In the genomic region with DNA sequence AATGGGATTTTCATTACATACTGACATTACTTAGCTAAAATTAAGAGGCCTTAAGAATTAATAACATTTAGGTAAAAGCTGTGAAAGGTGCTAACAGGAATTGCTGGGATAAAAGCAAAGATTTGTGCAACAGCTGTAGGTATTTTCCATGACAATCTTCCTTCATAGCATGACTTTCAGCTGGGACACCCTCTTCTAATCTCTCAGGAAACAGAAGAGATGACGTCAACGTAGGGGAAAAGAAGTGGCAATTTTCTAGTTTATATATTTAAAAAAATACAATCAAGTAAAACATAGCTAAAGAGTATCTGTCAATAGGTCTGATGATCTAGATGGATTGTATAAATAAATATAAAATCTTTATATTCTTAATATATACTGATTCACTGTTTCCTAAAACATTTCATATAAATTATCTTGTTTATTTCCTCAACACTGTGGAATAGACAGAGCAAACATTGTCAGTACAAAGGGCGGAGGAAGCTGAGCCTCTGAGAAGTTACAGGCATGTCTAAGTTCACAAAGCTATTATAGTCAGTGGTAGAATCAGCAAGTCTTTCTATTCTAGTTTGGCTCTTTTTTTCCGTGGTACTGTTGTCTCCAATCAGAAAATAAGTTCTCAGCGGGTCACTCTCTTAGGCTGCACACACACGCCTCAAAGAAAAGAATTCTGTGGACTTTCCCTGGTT, we compare ENCODE assay signal across 9 cellular contexts.
"Had no signal": no experiment of that assay in that cellular context is flagged by ENCODE, and none has a peak within 500 bp of the region (broad histone marks: within the 10 kb centered on the region; RNA-seq: fewer than 3 reads in every experiment).

No MANE protein-coding gene starts in this region.

- DNase-seq: activated naive CD4-positive, alpha-beta T cell treated with anti-CD3 and anti-CD28 coated beads, Interleukin-2, amount 50 U/mL, for 16 hours; adrenal gland; foreskin fibroblast; heart left ventricle; islet precursor cell; left lung; mesenchymal stem cell; T-helper 17 cell had no signal

- H3K27ac ChIP-seq: adrenal gland, esophagus muscularis mucosa, heart left ventricle, left lung had no signal

- H3K9me3 ChIP-seq: adrenal gland, esophagus muscularis mucosa, heart left ventricle, left lung had no signal

- ATAC-seq: left lung, T-helper 17 cell had no signal

- H3K4me1 ChIP-seq: adrenal gland, esophagus muscularis mucosa, heart left ventricle, left lung had no signal

- H3K36me3 ChIP-seq: adrenal gland, esophagus muscularis mucosa, heart left ventricle, left lung had no signal

- H3K4me3 ChIP-seq: adrenal gland, esophagus muscularis mucosa, heart left ventricle, left lung had no signal

- H3K27me3 ChIP-seq: adrenal gland, esophagus muscularis mucosa, heart left ventricle, left lung had no signal
